Comparison of ENCODE assay signal across 16 cellular contexts in genomic region chr3:149441662-149442442, GRCh38. TPM values are rescaled to one million over a fixed set of nuclear protein-coding genes. Genes with fewer than 3 reads are reported as not detected.
"Had no signal": no experiment of that assay in that cellular context is flagged by ENCODE, and none has a peak within 500 bp of the region (broad histone marks: within the 10 kb centered on the region; RNA-seq: fewer than 3 reads in every experiment).

No MANE protein-coding gene starts in this region.

- H2AFZ ChIP-seq: neural progenitor cell had no signal

- H3K36me3 ChIP-seq: esophagus squamous epithelium, heart right ventricle, left ventricle myocardium inferior, neural progenitor cell, pancreas, tibial nerve had no signal

- H3K27ac ChIP-seq: esophagus squamous epithelium, heart right ventricle, left ventricle myocardium inferior, neural progenitor cell, tibial nerve had no signal

- ATAC-seq: stimulated activated effector memory CD8-positive, alpha-beta T cell treated with anti-CD3 and anti-CD28 coated beads, Interleukin-12 subunit alpha, Interleukin-12 subunit beta, amount 100 ng/mL, for 72 hours had no signal

- DNase-seq: activated B cell treated with CpG ODN at 0.5 μM for 24 hours; activated CD4-positive, alpha-beta T cell treated with anti-CD3 and anti-CD28 coated beads, Interleukin-2, amount 10 ng/mL, durations not matched to agents 24 days and 14 days; activated naive CD4-positive, alpha-beta T cell; aorta; esophagus squamous epithelium; heart right ventricle; left ventricle myocardium inferior; mesendoderm; pancreas; T-helper 2 cell had no signal

- H3K27me3 ChIP-seq: esophagus squamous epithelium, heart right ventricle, neural progenitor cell, pancreas, tibial nerve had no signal

- H3K4me3 ChIP-seq: esophagus squamous epithelium, heart right ventricle, left ventricle myocardium inferior, neural progenitor cell, pancreas, skin epidermis, tibial nerve had no signal

- H3K4me1 ChIP-seq: neural progenitor cell, tibial nerve had no signal

- H3K4me2 ChIP-seq: neural progenitor cell had no signal

- H3K9me3 ChIP-seq: esophagus squamous epithelium, heart right ventricle, left ventricle myocardium inferior, pancreas, tibial nerve had no signal

RNA-seq across cellular contexts. Expression of gene TM4SF4, which starts 32.6 kb away (rescaled TPM):
- total RNA-seq: activated B cell treated with CpG ODN at 0.5 μM for 24 hours; activated CD4-positive, alpha-beta T cell treated with anti-CD3 and anti-CD28 coated beads, Interleukin-2, amount 10 ng/mL, durations not matched to agents 24 days and 14 days; activated T-helper 1 cell treated with anti-CD3 and anti-CD28 coated beads, Interleukin-12 subunit alpha, Interleukin-12 subunit beta, Interleukin-2, Interleukin-4 antibody, amounts not matched to agents 30 ng/mL and 10 ng/mL and 1 ng/mL, durations not matched to agents 14 hours and 24 hours and 36 hours; aorta; esophagus squamous epithelium; heart right ventricle; left ventricle myocardium inferior; tibial nerve had no signal
- polyA plus RNA-seq: heart right ventricle, keratinocyte had no signal
